24 cellular contexts compared by ENCODE assay signal in the genomic region with DNA sequence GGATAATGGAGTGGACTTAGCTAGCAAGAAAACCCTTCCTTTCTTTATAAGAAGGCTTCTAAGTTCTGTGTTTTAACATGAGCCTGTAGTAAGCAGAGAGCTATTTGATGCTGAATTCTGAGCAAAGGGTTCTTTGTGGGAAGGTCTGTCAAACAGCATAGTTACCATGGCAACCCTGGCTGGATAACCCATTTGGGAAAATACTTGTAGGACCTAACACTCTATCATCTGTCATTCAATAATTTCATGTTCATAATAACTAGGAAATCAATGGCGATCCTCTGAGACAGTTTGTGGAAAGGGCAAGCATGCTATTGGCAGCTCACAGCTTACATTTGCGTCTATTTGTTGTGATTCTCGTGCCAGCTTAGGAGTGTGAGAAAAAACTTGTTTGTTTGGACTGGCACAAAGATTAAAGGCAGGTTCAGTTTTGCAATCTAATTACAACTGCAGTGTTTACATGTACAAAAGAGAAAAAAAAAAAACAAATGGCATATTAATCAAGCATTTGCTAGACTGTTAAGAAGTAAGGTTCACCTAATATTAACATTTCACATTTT.
DNase-seq lines count a peak whose midpoint lies in the region; ATAC-seq and TF ChIP-seq lines count a peak whose summit lies in the region.
"Had no signal": no experiment of that assay in that cellular context is flagged by ENCODE, and none has a peak within 500 bp of the region (broad histone marks: within the 10 kb centered on the region; RNA-seq: fewer than 3 reads in every experiment).

No MANE protein-coding gene starts in this region.

- H3K36me3 ChIP-seq in mesendoderm (ENCODE audit: control insufficient read depth, insufficient read depth, low read length) (no peaks in the 10 kb centered on the region), hepatocyte (replicated peaks; ENCODE audit: insufficient read depth, low read depth) (no peaks in the 10 kb centered on the region), OCI-LY7 (ENCODE audit: insufficient read depth, low read length) (no peaks in the 10 kb centered on the region)
- H3K36me3 ChIP-seq: brain microvascular endothelial cell, colonic mucosa, vagina had no signal

- DNase-seq in Ammon's horn (ENCODE audit: low spot score): peak; percentile 73
- DNase-seq in M059J (ENCODE audit: low read depth): peak; percentile 13
- peak; percentile 56 for DNase-seq in astrocyte of the hippocampus (ENCODE audit: low read depth, low spot score)
- DNase-seq in mesendoderm: peak; percentile 19
- no peak for DNase-seq in hepatocyte (ENCODE audit: low spot score)
- no peak for DNase-seq in OCI-LY7 (ENCODE audit: low spot score)
- DNase-seq: activated CD8-positive, alpha-beta memory T cell treated with anti-CD3 and anti-CD28 coated beads, Interleukin-2, amount 50 U/mL, for 4 hours; activated effector memory CD4-positive, alpha-beta T cell treated with anti-CD3 and anti-CD28 coated beads, Interleukin-2, amount 50 U/mL, for 16 hours; activated naive CD8-positive, alpha-beta T cell treated with anti-CD3 and anti-CD28 coated beads, Interleukin-2, amount 50 U/mL, for 24 hours; brain microvascular endothelial cell; colonic mucosa; DMS79; IMR-90; naive thymus-derived CD4-positive, alpha-beta T cell; NCI-H187; NCI-H345; stimulated activated CD4-positive, alpha-beta T cell treated with anti-CD3 and anti-CD28 coated beads, Interleukin-1b, Interleukin-23, amount 100 ng/mL, for 48 hours; testis had no signal

- no peaks in the 10 kb centered on the region for H3K4me1 ChIP-seq in mesendoderm (ENCODE audit: control insufficient read depth, low read depth, low read length)
- no peaks in the 10 kb centered on the region for H3K4me1 ChIP-seq in hepatocyte (ENCODE audit: insufficient read depth)
- H3K4me1 ChIP-seq in OCI-LY7 (ENCODE audit: insufficient read depth, low read length, poor library complexity, severe bottlenecking): no peaks in the 10 kb centered on the region
- H3K4me1 ChIP-seq: colonic mucosa, testis, vagina had no signal

- H3K56ac ChIP-seq in mesendoderm (ENCODE audit: low read length): no peak overlapping the region

- H2BK5ac ChIP-seq in mesendoderm (ENCODE audit: low read length): no peak overlapping the region

- H3K79me2 ChIP-seq in mesendoderm (ENCODE audit: control insufficient read depth, insufficient read depth, low read length) (no peaks in the 10 kb centered on the region), hepatocyte (no peaks in the 10 kb centered on the region), OCI-LY7 (ENCODE audit: insufficient read depth, low read depth, low read length) (no peaks in the 10 kb centered on the region)

- no CpG with 5 or more reads among the region's 3 CpGs for WGBS in mesendoderm (ENCODE audit: extremely low coverage, insufficient coverage, low lambda C conversion rate)
- WGBS in hepatocyte (ENCODE audit: low lambda C conversion rate, missing lambda C conversion rate): 80% methylated on average over 3 of the region's 3 CpGs

- intact Hi-C loops in OCI-LY7 (cut with micrococcal nuclease; ENCODE audit: unreplicated experiment): no loop called here

- POLR2A ChIA-PET in OCI-LY7 (lab: Charles Lee): interaction anchor here (0.6 to 1.1 kb wide), 7 partner anchors 19 to 533 kb away, joined by 3 to 5 read pairs (median 4); no protein-coding TSS in a partner anchor

- CTCF ChIA-PET in OCI-LY7 (lab: Charles Lee; ENCODE audit: unreplicated experiment): no interaction called here

- H3K18ac ChIP-seq in mesendoderm (ENCODE audit: low read length): no peak overlapping the region

- H2AK5ac ChIP-seq in mesendoderm (ENCODE audit: low read length): no peak overlapping the region

- no peak overlapping the region for H4K5ac ChIP-seq in mesendoderm (ENCODE audit: low read length)

- no peak overlapping the region for H2BK15ac ChIP-seq in mesendoderm (replicated peaks; ENCODE audit: low read depth)

- H3K4me2 ChIP-seq in mesendoderm (ENCODE audit: low read length): no peak overlapping the region
- no peak overlapping the region for H3K4me2 ChIP-seq in hepatocyte
- H3K4me2 ChIP-seq in OCI-LY7 (ENCODE audit: low read length): no peak overlapping the region

- H4K20me1 ChIP-seq in hepatocyte (ENCODE audit: insufficient read depth, poor library complexity, severe bottlenecking): no peaks in the 10 kb centered on the region
- H4K20me1 ChIP-seq in OCI-LY7 (ENCODE audit: insufficient read depth, low read length): no peaks in the 10 kb centered on the region

- H3K9me3 ChIP-seq in hepatocyte (ENCODE audit: low read depth) (no peaks in the 10 kb centered on the region), OCI-LY7 (ENCODE audit: low read length) (no peaks in the 10 kb centered on the region)
- H3K9me3 ChIP-seq: colonic mucosa, testis, vagina had no signal

- no peak overlapping the region for H2AFZ ChIP-seq in hepatocyte
- no peak overlapping the region for H2AFZ ChIP-seq in OCI-LY7 (ENCODE audit: low read length)

- no peak overlapping the region for H3K23ac ChIP-seq in mesendoderm (ENCODE audit: low read length)

- H4K8ac ChIP-seq in mesendoderm (ENCODE audit: low read depth, low read length): no peak overlapping the region

- BruUV-seq in OCI-LY7 (replicated peaks; lab: Mats Ljungman, UMichigan): no TSS peak

- ATAC-seq in HG03442 (IDR thresholded peaks at IDR 0.05; ENCODE audit: unreplicated experiment) (no peak), GM18519 (IDR thresholded peaks at IDR 0.05; ENCODE audit: low FRiP score, unreplicated experiment) (no peak)
- ATAC-seq: activated naive CD8-positive, alpha-beta T cell treated with anti-CD3 and anti-CD28 coated beads, Interleukin-2, amount 50 U/mL, for 24 hours; HCT116; naive thymus-derived CD4-positive, alpha-beta T cell; SK-N-SH treated with all-trans-retinoic acid at 6 μM for 48 hours; stimulated activated memory B cell treated with anti-CD40 and anti-IgM and Interleukin-4, amounts not matched to agents 10 μg/mL and 1 μg/mL and 100 μg/mL, for 72 hours had no signal

- H3K4ac ChIP-seq in mesendoderm (ENCODE audit: low read depth, low read length): no peak overlapping the region

- TF ChIP-seq CTCF in hepatocyte (IDR thresholded peaks at IDR 0.05; ENCODE audit: poor library complexity) (no peak), OCI-LY7 (conservative IDR thresholded peaks at IDR 0.05; ENCODE audit: low read length) (no peak)

- H3K79me1 ChIP-seq in mesendoderm (ENCODE audit: low read length): no peaks in the 10 kb centered on the region

- H3K4me3 ChIP-seq in mesendoderm (ENCODE audit: low read length) (no peak overlapping the region), hepatocyte (no peak overlapping the region), OCI-LY7 (ENCODE audit: low read depth, low read length, poor library complexity, severe bottlenecking) (no peak overlapping the region)
- H3K4me3 ChIP-seq: colonic mucosa, testis, vagina had no signal

- H3K9me2 ChIP-seq in hepatocyte (replicated peaks; ENCODE audit: insufficient read depth): no peaks in the 10 kb centered on the region
- 0 out of 2 replicates have a peak, but pooled peaks cover 3% of the 10 kb centered on the region for H3K9me2 ChIP-seq in OCI-LY7 (ENCODE audit: insufficient read depth, low read length)

- H3K27me3 ChIP-seq in mesendoderm (ENCODE audit: insufficient read depth, low read length, poor library complexity) (no peaks in the 10 kb centered on the region), hepatocyte (no peaks in the 10 kb centered on the region)
- H3K27me3 ChIP-seq: brain microvascular endothelial cell, colonic mucosa, testis, vagina had no signal

- no peak overlapping the region for H3K9ac ChIP-seq in mesendoderm (ENCODE audit: low read length)

- H2BK120ac ChIP-seq in mesendoderm (ENCODE audit: low read depth, low read length): no peak overlapping the region

- no peak overlapping the region for H3K27ac ChIP-seq in mesendoderm (ENCODE audit: low read depth, low read length)
- H3K27ac ChIP-seq in hepatocyte: no peak overlapping the region
- no peak overlapping the region for H3K27ac ChIP-seq in OCI-LY7 (ENCODE audit: low read depth, low read length, poor library complexity, severe bottlenecking)
- H3K27ac ChIP-seq: brain microvascular endothelial cell, colonic mucosa, testis, vagina had no signal

Comparison
In these comparisons a context has a peak if more than half of its experiments do, and no peak if none do; other contexts are left out.
1. DNase-seq: peak in Ammon's horn (single experiment), M059J (single experiment), astrocyte of the hippocampus (single experiment) and mesendoderm (single experiment); none in hepatocyte (single experiment) and OCI-LY7 (single experiment).